In genomic region chr1:54885237-54885679, GRCh38 we compare ENCODE assay signal across 8 cellular contexts. TPM values are rescaled to one million over a fixed set of nuclear protein-coding genes. Genes with fewer than 3 reads are reported as not detected.
A peak's percentile ranks its signal among the peaks of the same experiment; 100 is the strongest.
DNase-seq lines count a peak whose midpoint lies in the region; ATAC-seq and TF ChIP-seq lines count a peak whose summit lies in the region.

No MANE protein-coding gene starts in this region.

- H3K36me3 ChIP-seq in SK-N-SH (replicated peaks in 1 of 2; ENCODE audit: control insufficient read depth in 1 of 2, insufficient read depth in 2 of 2, low read length in 1 of 2), result no peaks in the 10 kb centered on the region
- H3K36me3 ChIP-seq in smooth muscle cell (ENCODE audit: low read depth), result peaks cover 8% of the 10 kb centered on the region

- TF ChIP-seq EP300 in SK-N-SH (IDR thresholded peaks at IDR 0.05; ENCODE audit: borderline replicate concordance in 1 of 2, low read depth in 1 of 2, low read length in 1 of 2), result no peak

- H3K9me3 Mint-ChIP-seq in activated CD8-positive, alpha-beta T cell treated with anti-CD3 and anti-CD28 coated beads for 36 hours, result no peaks in the 10 kb centered on the region
- peaks cover 16% of the 10 kb centered on the region for H3K9me3 Mint-ChIP-seq in glutamatergic neuron (ENCODE audit: unreplicated experiment)

- no peaks in the 10 kb centered on the region for H3F3A ChIP-seq in SK-N-SH (replicated peaks; ENCODE audit: insufficient read depth)
- peaks cover 6% of the 10 kb centered on the region for H3F3A ChIP-seq in smooth muscle cell (ENCODE audit: low read depth)

- H3K4me1 ChIP-seq in SK-N-SH (ENCODE audit: control insufficient read depth in 1 of 2, insufficient read depth in 2 of 2, low read depth in 1 of 2, low read length in 1 of 2), result peaks cover 0 to 28% of the 10 kb centered on the region in 2 experiments; a peak in 1 of 4 replicates
- H3K4me1 ChIP-seq in smooth muscle cell (ENCODE audit: low read depth), result peaks cover 18% of the 10 kb centered on the region

- 71% methylated on average over 4 of the region's 4 CpGs for WGBS in SK-N-SH (ENCODE audit: low lambda C conversion rate)
- WGBS in smooth muscle cell (ENCODE audit: low lambda C conversion rate), result 54% methylated on average over 4 of the region's 4 CpGs

- peaks cover 42% of the 10 kb centered on the region for H3K4me1 Mint-ChIP-seq in activated CD8-positive, alpha-beta T cell treated with anti-CD3 and anti-CD28 coated beads for 36 hours (ENCODE audit: low read depth)
- peaks cover 37% of the 10 kb centered on the region for H3K4me1 Mint-ChIP-seq in glutamatergic neuron (ENCODE audit: low read depth, unreplicated experiment)

- no peak for ATAC-seq in SK-N-SH treated with all-trans-retinoic acid at 6 μM for 48 hours
- ATAC-seq in activated CD8-positive, alpha-beta T cell treated with anti-CD3 and anti-CD28 coated beads for 36 hours, result no peak

- H3K27me3 ChIP-seq in SK-N-SH (ENCODE audit: insufficient read depth) (no peaks in the 10 kb centered on the region), smooth muscle cell (ENCODE audit: low read depth) (no peaks in the 10 kb centered on the region)

- H3K9ac ChIP-seq in SK-N-SH, result no peak overlapping the region
- H3K9ac ChIP-seq in smooth muscle cell (ENCODE audit: low read depth), result no peak overlapping the region

- H4K20me1 ChIP-seq in SK-N-SH (ENCODE audit: insufficient read depth) (no peaks in the 10 kb centered on the region), smooth muscle cell (ENCODE audit: low read depth) (peaks cover 28% of the 10 kb centered on the region)

- H3K4me3 ChIP-seq in SK-N-SH (ENCODE audit: low read depth in 2 of 2, low read length in 1 of 2), result no peak overlapping the region
- peak overlapping the region; percentile 95 for H3K4me3 ChIP-seq in smooth muscle cell

- H3K27me3 Mint-ChIP-seq in activated CD8-positive, alpha-beta T cell treated with anti-CD3 and anti-CD28 coated beads for 36 hours, result peaks cover 10% of the 10 kb centered on the region
- peaks cover 12% of the 10 kb centered on the region for H3K27me3 Mint-ChIP-seq in glutamatergic neuron (ENCODE audit: unreplicated experiment)

- peaks cover 42% of the 10 kb centered on the region for H3K36me3 Mint-ChIP-seq in activated CD8-positive, alpha-beta T cell treated with anti-CD3 and anti-CD28 coated beads for 36 hours (ENCODE audit: low read depth)
- peaks cover 5% of the 10 kb centered on the region for H3K36me3 Mint-ChIP-seq in glutamatergic neuron (ENCODE audit: unreplicated experiment)

- no peak for TF ChIP-seq CTCF in SK-N-SH (IDR thresholded peaks at IDR 0.05)
- no peak for TF ChIP-seq CTCF in activated CD8-positive, alpha-beta T cell treated with anti-CD3 and anti-CD28 coated beads for 36 hours (IDR thresholded peaks at IDR 0.05)
- TF ChIP-seq CTCF in glutamatergic neuron (IDR thresholded peaks at IDR 0.05; ENCODE audit: partially characterized antibody, unreplicated experiment), result no peak
- TF ChIP-seq CTCF in smooth muscle cell (IDR thresholded peaks at IDR 0.05; ENCODE audit: borderline replicate concordance, insufficient read depth, poor library complexity, severe bottlenecking), result no peak

- intact Hi-C loops in activated CD8-positive, alpha-beta T cell treated with anti-CD3 and anti-CD28 coated beads for 36 hours (cut with micrococcal nuclease), result no loop called here

- no peaks in the 10 kb centered on the region for H3K9me2 ChIP-seq in SK-N-SH

- H3K9me3 ChIP-seq in SK-N-SH (no peaks in the 10 kb centered on the region), smooth muscle cell (replicated peaks; ENCODE audit: low read depth) (no peaks in the 10 kb centered on the region)

- peak overlapping the region; percentile 89 for H3K4me3 Mint-ChIP-seq in activated CD8-positive, alpha-beta T cell treated with anti-CD3 and anti-CD28 coated beads for 36 hours
- peak overlapping the region; percentile 97 for H3K4me3 Mint-ChIP-seq in glutamatergic neuron (ENCODE audit: unreplicated experiment)

- DNase-seq in SK-N-SH, result peak; percentile 31
- DNase-seq in activated CD8-positive, alpha-beta T cell treated with anti-CD3 and anti-CD28 coated beads for 36 hours, result no peak
- no peak for DNase-seq in glutamatergic neuron
- no peak for DNase-seq in smooth muscle cell (lab: John Stamatoyannopoulos, UW; ENCODE audit: unreplicated experiment)
- DNase-seq in H4 (ENCODE audit: low spot score), result no peak
- DNase-seq in NCI-H128 (lab: John Stamatoyannopoulos, UW; ENCODE audit: unreplicated experiment), result no peak
- no peak for DNase-seq in activated effector memory CD4-positive, alpha-beta T cell treated with Interleukin-2 at 50 U/mL for 16 hours

- H3K4me2 ChIP-seq in SK-N-SH (0 out of 2 replicates have a peak overlapping the region, but pooled peaks have one; percentile 92), smooth muscle cell (peak overlapping the region; percentile 98)

- H2AFZ ChIP-seq in SK-N-SH (ENCODE audit: low read depth) (no peak overlapping the region), smooth muscle cell (ENCODE audit: low read depth) (no peak overlapping the region)

- TF ChIP-seq RAD21 in SK-N-SH (IDR thresholded peaks at IDR 0.05; ENCODE audit: low read length), result no peak

- H3K79me2 ChIP-seq in SK-N-SH (ENCODE audit: insufficient read depth) (no peaks in the 10 kb centered on the region), smooth muscle cell (ENCODE audit: low read depth) (peaks cover 59% of the 10 kb centered on the region)

- H3K27ac ChIP-seq in SK-N-SH (ENCODE audit: low read depth in 2 of 2, low read length in 1 of 2) (no peak overlapping the region), smooth muscle cell (ENCODE audit: low read depth) (no peak overlapping the region)

- POLR2A ChIA-PET in SK-N-SH (lab: Yijun Ruan, JAX), result no interaction called here
- POLR2A ChIA-PET in activated CD8-positive, alpha-beta T cell treated with anti-CD3 and anti-CD28 coated beads for 36 hours (lab: Charles Lee), result interaction anchor here (0.9 kb wide), 1 partner anchor 12 kb away, joined by 3 read pairs; no protein-coding TSS in a partner anchor

- H3K27ac Mint-ChIP-seq in activated CD8-positive, alpha-beta T cell treated with anti-CD3 and anti-CD28 coated beads for 36 hours, result peak overlapping the region; percentile 3
- H3K27ac Mint-ChIP-seq in glutamatergic neuron (ENCODE audit: unreplicated experiment), result peak overlapping the region; percentile 90

- CTCF ChIA-PET in SK-N-SH (lab: Yijun Ruan, JAX), result interaction anchor here (0.8 to 3.3 kb wide), 5 partner anchors 60 to 151 kb away, joined by 3 to 12 read pairs (median 5); no protein-coding TSS in a partner anchor
- CTCF ChIA-PET in activated CD8-positive, alpha-beta T cell treated with anti-CD3 and anti-CD28 coated beads for 36 hours (lab: Charles Lee), result interaction anchor here (1.6 to 2.6 kb wide), 3 partner anchors 37 to 84 kb away, joined by 4 to 6 read pairs (median 5); partner anchors contain the start of gene TTC22

TF ChIP-seq in SK-N-SH, 30 proteins besides CTCF, POLR2A, EP300 and RAD21 (continues in another document):
- TF ChIP-seq JUND (IDR thresholded peaks at IDR 0.05) (no peak), GATA2 (CRISPR knock-in tag; IDR thresholded peaks at IDR 0.05) (peak; percentile 37; the same call in 1 of the 2 replicates)

TF ChIP-seq in SK-N-SH treated with all-trans-retinoic acid at 6 μM for 48 hours, 23 proteins besides CTCF, POLR2A, EP300 and RAD21 (continues in another document):
- TF ChIP-seq ZNF565 (CRISPR knock-in tag; conservative IDR thresholded peaks at IDR 0.05; ENCODE audit: low read depth), result no peak
- no peak for TF ChIP-seq ZC3H10 (CRISPR knock-in tag; IDR thresholded peaks at IDR 0.05)
- TF ChIP-seq ZNF8 (CRISPR knock-in tag; IDR thresholded peaks at IDR 0.05), result no peak
- no peak for TF ChIP-seq TCF4 (CRISPR knock-in tag; IDR thresholded peaks at IDR 0.05; ENCODE audit: borderline replicate concordance)
- no peak for TF ChIP-seq PATZ1 (CRISPR knock-in tag; IDR thresholded peaks at IDR 0.05; ENCODE audit: borderline replicate concordance)
- no peak for TF ChIP-seq ZFP30 (CRISPR knock-in tag; IDR thresholded peaks at IDR 0.05)
- no peak for TF ChIP-seq POU6F1 (CRISPR knock-in tag; IDR thresholded peaks at IDR 0.05; ENCODE audit: borderline replicate concordance, low read depth)

RNA-seq across cellular contexts. Expression of gene DHCR24, which starts 1.7 kb away (rescaled TPM):
- polyA plus RNA-seq in SK-N-SH (2012; rRNA removed) (4.3 and 7.1 TPM in 2 replicates), smooth muscle cell (53.5 and 64.2 TPM in 2 replicates)
- 3.5 and 5.3 TPM in 2 replicates for polyA plus RNA-seq in SK-N-SH (2012; cell fraction: cytosol; rRNA removed)
- 3.1 and 4.0 TPM in 2 replicates for polyA plus RNA-seq in SK-N-SH (2012; cell fraction: nucleus; rRNA removed)
- 10 to 100 TPM; 59.5 to 64.7 TPM for total RNA-seq in activated CD8-positive, alpha-beta T cell treated with anti-CD3 and anti-CD28 coated beads for 36 hours
- total RNA-seq in glutamatergic neuron (ENCODE audit: unreplicated experiment) (284 TPM), smooth muscle cell (47.2 and 54.7 TPM in 2 replicates)
- total RNA-seq in H4 (2014; rRNA removed; shearing (Covaris generic)), result 93.1 and 104 TPM in 2 replicates
